ENCODE assay signal across 11 cellular contexts in genomic region chr1:22075718-22076117, GRCh38. TPM values are rescaled to one million over a fixed set of nuclear protein-coding genes. Genes with fewer than 3 reads are reported as not detected.
DNase-seq lines count a peak whose midpoint lies in the region; ATAC-seq and TF ChIP-seq lines count a peak whose summit lies in the region.
"Had no signal": no experiment of that assay in that cellular context is flagged by ENCODE, and none has a peak within 500 bp of the region (broad histone marks: within the 10 kb centered on the region; RNA-seq: fewer than 3 reads in every experiment).

No MANE protein-coding gene starts in this region.

- TF ChIP-seq EP300 in ovary (IDR thresholded peaks at IDR 0.05) = no peak

- POLR2A ChIA-PET in activated CD4-positive, alpha-beta memory T cell treated with anti-CD3 and anti-CD28 coated beads for 36 hours (lab: Charles Lee) = interaction anchor here (1.4 kb wide), 1 partner anchor 10 kb away, joined by 3 read pairs; no protein-coding TSS in a partner anchor

- no peak overlapping the region for H3K4me3 Mint-ChIP-seq in activated CD4-positive, alpha-beta memory T cell treated with anti-CD3 and anti-CD28 coated beads for 36 hours
- peak overlapping the region; percentile 72 for H3K4me3 Mint-ChIP-seq in natural killer cell
- H3K4me3 Mint-ChIP-seq: brain had no signal

- H3K4me1 Mint-ChIP-seq in activated CD4-positive, alpha-beta memory T cell treated with anti-CD3 and anti-CD28 coated beads for 36 hours (ENCODE audit: low read depth) = peaks cover 84% of the 10 kb centered on the region
- H3K4me1 Mint-ChIP-seq in natural killer cell = peaks cover 79 to 82% of the 10 kb centered on the region in 2 donors

- ATAC-seq in natural killer cell = peak; percentile 28 to 39 (median 38)
- no peak for ATAC-seq in psoas muscle

- DNase-seq in GF-D8 (lab: John Stamatoyannopoulos, UW) (peak; percentile 91), Kasumi-1 (lab: John Stamatoyannopoulos, UW) (peak; percentile 94 to 96), natural killer cell (no peak), NCI-H2081 treated with DMSO at 0.1 percent for 48 hours (lab: John Stamatoyannopoulos, UW) (no peak), ovary (no peak), psoas muscle (no peak)
- DNase-seq in activated CD4-positive, alpha-beta memory T cell treated with anti-CD3 and anti-CD28 coated beads for 36 hours = no peak
- DNase-seq: IMR-90, midbrain, NCI-H82 had no signal

- peaks cover 23% of the 10 kb centered on the region for H3K36me3 Mint-ChIP-seq in activated CD4-positive, alpha-beta memory T cell treated with anti-CD3 and anti-CD28 coated beads for 36 hours
- peaks cover 16% of the 10 kb centered on the region for H3K36me3 Mint-ChIP-seq in natural killer cell

- WGBS in ovary, 3 donors = 41 to 55% (median 50%) methylated on average over 2 of the region's 2 CpGs
- WGBS in psoas muscle, 3 donors = 48 to 72% (median 70%) methylated on average over 2 of the region's 2 CpGs

- H3K27me3 ChIP-seq in ovary (no peaks in the 10 kb centered on the region), psoas muscle (ENCODE audit: insufficient read depth in 3 of 3, low read length in 2 of 3) (no peaks in the 10 kb centered on the region)

- H3K4me3 ChIP-seq in ovary (no peak overlapping the region), psoas muscle (no peak overlapping the region)

- H3K9me3 ChIP-seq in ovary = no peaks in the 10 kb centered on the region
- H3K9me3 ChIP-seq in psoas muscle = no peaks in the 10 kb centered on the region

- CTCF ChIA-PET in activated CD4-positive, alpha-beta memory T cell treated with anti-CD3 and anti-CD28 coated beads for 36 hours (lab: Charles Lee) = no interaction called here

- H3K36me3 ChIP-seq in ovary = no peaks in the 10 kb centered on the region
- peaks cover 4 to 29% of the 10 kb centered on the region in 2 donors for H3K36me3 ChIP-seq in psoas muscle (ENCODE audit: insufficient read depth in 1 of 2, low read depth in 1 of 2)

- intact Hi-C loops in activated CD4-positive, alpha-beta memory T cell treated with anti-CD3 and anti-CD28 coated beads for 36 hours (cut with micrococcal nuclease) = loop anchor here (2.0 kb wide), 1 partner anchor 19 kb away; no protein-coding TSS in a partner anchor
- intact Hi-C loops in natural killer cell (cut with micrococcal nuclease) (loop anchor here (2.0 kb wide), 1 partner anchor 13 kb away; no protein-coding TSS in a partner anchor), ovary (cut with DNase I) (loop anchor here in 1 of 4 donors (2.0 kb wide), 1 partner anchor 15 kb away; no protein-coding TSS in a partner anchor), psoas muscle (cut with DNase I) (no loop called here)

- no peaks in the 10 kb centered on the region for H3K9me3 Mint-ChIP-seq in activated CD4-positive, alpha-beta memory T cell treated with anti-CD3 and anti-CD28 coated beads for 36 hours
- H3K9me3 Mint-ChIP-seq in natural killer cell = no peaks in the 10 kb centered on the region
- H3K9me3 Mint-ChIP-seq: brain had no signal

- no peaks in the 10 kb centered on the region for H3K27me3 Mint-ChIP-seq in activated CD4-positive, alpha-beta memory T cell treated with anti-CD3 and anti-CD28 coated beads for 36 hours
- no peaks in the 10 kb centered on the region for H3K27me3 Mint-ChIP-seq in natural killer cell (ENCODE audit: low read depth in 2 of 2)
- H3K27me3 Mint-ChIP-seq: brain had no signal

- H3K27ac ChIP-seq in ovary = no peak overlapping the region
- no peak overlapping the region for H3K27ac ChIP-seq in psoas muscle

- peak overlapping the region; percentile 31 for H3K27ac Mint-ChIP-seq in activated CD4-positive, alpha-beta memory T cell treated with anti-CD3 and anti-CD28 coated beads for 36 hours
- H3K27ac Mint-ChIP-seq in natural killer cell = peak overlapping the region; percentile 51 to 73

- TF ChIP-seq POLR2A in ovary (IDR thresholded peaks at IDR 0.05) = no peak

- H3K4me1 ChIP-seq in ovary (ENCODE audit: insufficient read depth) = peaks cover 14% of the 10 kb centered on the region
- H3K4me1 ChIP-seq in psoas muscle = peaks cover 68% of the 10 kb centered on the region

- no peak for TF ChIP-seq CTCF in natural killer cell (IDR thresholded peaks at IDR 0.05)
- no peak for TF ChIP-seq CTCF in ovary (IDR thresholded peaks at IDR 0.05)
- TF ChIP-seq CTCF in psoas muscle (IDR thresholded peaks at IDR 0.05) = no peak

RNA-seq across cellular contexts. Expression of gene CDC42, which starts 23.2 kb away (rescaled TPM):
- 100 to 1,000 TPM; 310 to 314 TPM for total RNA-seq in activated CD4-positive, alpha-beta memory T cell treated with anti-CD3 and anti-CD28 coated beads for 36 hours
- total RNA-seq in natural killer cell (100 to 1,000 TPM; 454 to 470 (median 463) TPM), ovary (100 to 1,000 TPM; 111 to 238 (median 200) TPM), psoas muscle (100 to 1,000 TPM in 3 of 4 donors, 10 to 100 TPM in 1; 98.7 to 135 (median 122) TPM)
- polyA plus RNA-seq in ovary (100 to 1,000 TPM; 113 to 238 TPM), psoas muscle (100 to 1,000 TPM in 2 of 3 donors, 10 to 100 TPM in 1; 71.6 to 126 (median 115) TPM)

Comparison
In these comparisons a context has a peak if more than half of its experiments do, and no peak if none do; other contexts are left out.
1. DNase-seq: peak in GF-D8 (single experiment) and Kasumi-1 (2 of 2); none in activated CD4-positive, alpha-beta memory T cell treated with anti-CD3 and anti-CD28 coated beads for 36 hours (single experiment), natural killer cell (single experiment), NCI-H2081 treated with DMSO at 0.1 percent for 48 hours (single experiment), ovary (0 of 5) and psoas muscle (0 of 2).
2. ATAC-seq: peak in natural killer cell (3 of 3); none in psoas muscle (0 of 4).
3. intact Hi-C loops: an anchor here in activated CD4-positive, alpha-beta memory T cell treated with anti-CD3 and anti-CD28 coated beads for 36 hours (2.0 kb wide) and natural killer cell (2.0 kb wide); none called in psoas muscle.